ENCODE assay signal across 8 cellular contexts in genomic region chr2:241358470-241358869, GRCh38. TPM values are rescaled to one million over a fixed set of nuclear protein-coding genes. Genes with fewer than 3 reads are reported as not detected.
DNase-seq lines count a peak whose midpoint lies in the region; ATAC-seq and TF ChIP-seq lines count a peak whose summit lies in the region.

No MANE protein-coding gene starts in this region.

- no peaks in the 10 kb centered on the region for H3K9me3 Mint-ChIP-seq in endothelial cell (ENCODE audit: unreplicated experiment)

- H3K4me1 ChIP-seq in Panc1 (ENCODE audit: control insufficient read depth, insufficient read depth, low read length) (peaks cover 42% of the 10 kb centered on the region), mesendoderm (ENCODE audit: control insufficient read depth, low read depth, low read length) (peaks cover 18% of the 10 kb centered on the region)

- intact Hi-C loops in Panc1 (cut with micrococcal nuclease; ENCODE audit: unreplicated experiment), result no loop called here

- H3K36me3 Mint-ChIP-seq in endothelial cell (ENCODE audit: low read depth, unreplicated experiment), result peaks cover 6% of the 10 kb centered on the region

- peaks cover 2% of the 10 kb centered on the region for H3K27me3 Mint-ChIP-seq in endothelial cell (ENCODE audit: unreplicated experiment)

- H3K27ac ChIP-seq in Panc1 (ENCODE audit: low read length) (0 out of 2 replicates have a peak overlapping the region, but pooled peaks have one; percentile 26), mesendoderm (ENCODE audit: low read depth, low read length) (no peak overlapping the region), caudate nucleus (ENCODE audit: low read depth, low read length) (no peak overlapping the region)

- DNase-seq in GM12865 (ENCODE audit: low read depth), result peak; percentile 87
- DNase-seq in Panc1 (ENCODE audit: low read depth, low spot score), result no peak
- no peak for DNase-seq in mesendoderm
- no peak for DNase-seq in DMS79 (lab: John Stamatoyannopoulos, UW)
- DNase-seq in caudate nucleus (lab: John Stamatoyannopoulos, UW), result no peak
- no peak for DNase-seq in endothelial cell (ENCODE audit: low spot score)
- DNase-seq in NCI-H1694 (lab: John Stamatoyannopoulos, UW), result no peak

- no peak overlapping the region for H2BK15ac ChIP-seq in mesendoderm (replicated peaks; ENCODE audit: low read depth)

- no peak overlapping the region for H2AK5ac ChIP-seq in mesendoderm (ENCODE audit: low read length)

- in situ Hi-C loops in Panc1 (cut with HindIII; ENCODE audit: low pct_unique_long_range_greater_than_20kb, low sequenced_read_pairs), result no loop called here

- H3K27ac Mint-ChIP-seq in endothelial cell (ENCODE audit: unreplicated experiment), result no peak overlapping the region

- peaks cover 21% of the 10 kb centered on the region for H3K4me1 Mint-ChIP-seq in endothelial cell (ENCODE audit: unreplicated experiment)

- H3K4ac ChIP-seq in mesendoderm (ENCODE audit: low read depth, low read length), result no peak overlapping the region

- H3K18ac ChIP-seq in mesendoderm (ENCODE audit: low read length), result no peak overlapping the region

- peaks cover 26% of the 10 kb centered on the region for H3K79me1 ChIP-seq in mesendoderm (ENCODE audit: low read length)

- peaks cover 40% of the 10 kb centered on the region for H3K79me2 ChIP-seq in mesendoderm (ENCODE audit: control insufficient read depth, insufficient read depth, low read length)

- POLR2A ChIA-PET in Panc1 (lab: Charles Lee), result interaction anchor here (0.5 to 0.6 kb wide), 2 partner anchors 33 to 43 kb away, joined by 4 read pairs; no protein-coding TSS in a partner anchor

- ATAC-seq in GM21717 (IDR thresholded peaks at IDR 0.05; ENCODE audit: unreplicated experiment) (peak; percentile 36), Panc1 (no peak)

- H2BK5ac ChIP-seq in mesendoderm (ENCODE audit: low read length), result no peak overlapping the region

- H3K4me3 Mint-ChIP-seq in endothelial cell (ENCODE audit: unreplicated experiment), result no peak overlapping the region

- peak overlapping the region; percentile 4 for H3K56ac ChIP-seq in mesendoderm (ENCODE audit: low read length)

- no peaks in the 10 kb centered on the region for H3K27me3 ChIP-seq in Panc1 (ENCODE audit: control insufficient read depth, insufficient read depth, low read length)
- no peaks in the 10 kb centered on the region for H3K27me3 ChIP-seq in mesendoderm (ENCODE audit: insufficient read depth, low read length, poor library complexity)

- no peak overlapping the region for H3K23ac ChIP-seq in mesendoderm (ENCODE audit: low read length)

- no peak overlapping the region for H4K5ac ChIP-seq in mesendoderm (ENCODE audit: low read length)

- H4K8ac ChIP-seq in mesendoderm (ENCODE audit: low read depth, low read length), result no peak overlapping the region

- H3K4me3 ChIP-seq in GM12865 (ENCODE audit: low read depth, low read length), result peak overlapping the region; percentile 66
- no peak overlapping the region for H3K4me3 ChIP-seq in Panc1 (ENCODE audit: low read depth in 2 of 2, low read length in 2 of 2)
- H3K4me3 ChIP-seq in mesendoderm (ENCODE audit: low read length), result no peak overlapping the region

- H2BK120ac ChIP-seq in mesendoderm (ENCODE audit: low read depth, low read length), result no peak overlapping the region

- TF ChIP-seq CTCF in GM12865 (IDR thresholded peaks at IDR 0.05; ENCODE audit: insufficient read depth, low read depth, low read length, missing control alignments), result no peak
- TF ChIP-seq CTCF in Panc1 (IDR thresholded peaks at IDR 0.05), result no peak
- no peak for TF ChIP-seq CTCF in endothelial cell (IDR thresholded peaks at IDR 0.05; ENCODE audit: unreplicated experiment)

- no peak overlapping the region for H3K9ac ChIP-seq in mesendoderm (ENCODE audit: low read length)

- H3K36me3 ChIP-seq in Panc1 (ENCODE audit: control insufficient read depth, insufficient read depth, low read length) (peaks cover 7% of the 10 kb centered on the region), mesendoderm (ENCODE audit: control insufficient read depth, insufficient read depth, low read length) (no peaks in the 10 kb centered on the region)

- CTCF ChIA-PET in Panc1 (lab: Charles Lee), result no interaction called here

- H3K9me3 ChIP-seq in Panc1 (ENCODE audit: control insufficient read depth, insufficient read depth, low read depth, low read length), result no peaks in the 10 kb centered on the region

- no CpG with 5 or more reads among the region's 5 CpGs for WGBS in mesendoderm (ENCODE audit: extremely low coverage, insufficient coverage, low lambda C conversion rate)

- BruUV-seq in Panc1 (replicated peaks; lab: Mats Ljungman, UMichigan), result TSS peak; percentile 52

- H3K4me2 ChIP-seq in mesendoderm (ENCODE audit: low read length), result no peak overlapping the region

RNA-seq across cellular contexts. Expression of gene FARP2, which starts 2.4 kb away (rescaled TPM):
- total RNA-seq in Panc1 (2021; ENCODE audit: unreplicated experiment) (80.3 TPM), endothelial cell (ENCODE audit: unreplicated experiment) (19.1 TPM)
- 36.6 TPM for polyA plus RNA-seq in Panc1 (2012; ENCODE audit: insufficient read length)
- 13.8 TPM for polyA plus RNA-seq in mesendoderm (2013, experiment 1 of 2)
- polyA plus RNA-seq in mesendoderm (2013, experiment 2 of 2), result 13.4 TPM

RNA-seq across cellular contexts. Expression of gene SEPTIN2, which starts 42.7 kb away (rescaled TPM):
- total RNA-seq in Panc1 (2021; ENCODE audit: unreplicated experiment), result 303 TPM
- polyA plus RNA-seq in Panc1 (2012; ENCODE audit: insufficient read length), result 243 TPM
- 265 TPM for polyA plus RNA-seq in mesendoderm (2013, experiment 1 of 2)
- polyA plus RNA-seq in mesendoderm (2013, experiment 2 of 2), result 261 TPM
- 487 TPM for total RNA-seq in endothelial cell (ENCODE audit: unreplicated experiment)

RNA-seq across cellular contexts. Expression of gene HDLBP, which starts 43.0 kb away (rescaled TPM):
- total RNA-seq in Panc1 (2021; ENCODE audit: unreplicated experiment), result 656 TPM
- 717 TPM for polyA plus RNA-seq in Panc1 (2012; ENCODE audit: insufficient read length)
- polyA plus RNA-seq in mesendoderm (2013, experiment 1 of 2), result 303 TPM
- 315 TPM for polyA plus RNA-seq in mesendoderm (2013, experiment 2 of 2)
- total RNA-seq in endothelial cell (ENCODE audit: unreplicated experiment), result 364 TPM
